In the genomic region with DNA sequence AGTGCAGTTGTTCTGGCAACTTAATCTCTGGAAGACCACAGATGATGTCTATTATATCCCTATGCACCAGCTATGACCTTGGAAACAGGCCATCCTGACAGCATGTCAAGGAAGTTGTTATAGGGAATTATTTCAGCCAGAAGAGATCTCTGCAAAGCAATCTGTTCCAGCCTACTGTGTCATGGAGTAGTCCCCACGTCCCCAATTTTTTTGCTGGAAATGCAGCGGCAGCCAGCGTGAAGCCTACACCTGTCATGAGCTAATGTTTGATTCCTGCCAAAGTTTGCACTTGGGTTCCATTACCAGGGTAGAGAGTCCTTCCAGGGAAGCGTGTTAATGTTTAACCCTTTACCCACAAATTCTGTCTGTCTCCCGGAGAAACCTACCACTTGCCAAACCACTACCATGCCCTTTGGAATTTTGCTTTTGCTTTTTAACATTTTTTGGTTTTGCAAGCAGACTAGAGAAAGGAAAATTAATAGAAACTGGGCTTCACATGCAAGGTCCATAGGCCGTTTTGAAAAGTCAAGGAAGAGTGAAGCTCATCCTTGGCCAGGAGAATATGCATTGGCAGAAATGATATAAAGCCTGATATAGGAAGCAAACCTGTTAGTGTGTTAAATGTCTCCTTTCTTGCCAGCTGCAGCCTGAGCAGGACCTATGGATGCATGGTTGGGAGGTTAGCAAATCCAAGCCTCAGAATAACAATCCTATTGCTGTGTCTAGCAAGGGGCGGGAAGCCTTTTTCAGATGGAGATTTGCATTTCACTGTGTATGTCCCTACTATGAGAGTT, we compare ENCODE assay signal across 21 cellular contexts.
A peak's percentile ranks its signal among the peaks of the same experiment; 100 is the strongest.
DNase-seq lines count a peak whose midpoint lies in the region; ATAC-seq, FAIRE-seq and TF ChIP-seq lines count a peak whose summit lies in the region.
"Had no signal": no experiment of that assay in that cellular context is flagged by ENCODE, and none has a peak within 500 bp of the region (broad histone marks: within the 10 kb centered on the region; RNA-seq: fewer than 3 reads in every experiment).

No MANE protein-coding gene starts in this region.

- no peaks in the 10 kb centered on the region for H3K27me3 ChIP-seq in left lung
- H3K27me3 ChIP-seq in upper lobe of right lung: no peaks in the 10 kb centered on the region
- no peaks in the 10 kb centered on the region for H3K27me3 ChIP-seq in upper lobe of left lung
- H3K27me3 ChIP-seq: uterus had no signal

- ATAC-seq in activated naive CD4-positive, alpha-beta T cell treated with anti-CD3 and anti-CD28 coated beads, Interleukin-2, amount 50 U/mL, for 72 hours: no peak
- ATAC-seq in left lung: peak; percentile 75
- peak; percentile 27 for ATAC-seq in upper lobe of right lung
- no peak for ATAC-seq in upper lobe of left lung (ENCODE audit: low FRiP score in 2 of 2)
- ATAC-seq: CD8-positive, alpha-beta T cell; Panc1 had no signal

- TF ChIP-seq CTCF in left lung (IDR thresholded peaks at IDR 0.05): no peak
- TF ChIP-seq CTCF in upper lobe of right lung (IDR thresholded peaks at IDR 0.05): no peak
- TF ChIP-seq CTCF in chondrocyte (IDR thresholded peaks at IDR 0.05): no peak
- no peak for TF ChIP-seq CTCF in upper lobe of left lung (IDR thresholded peaks at IDR 0.05)

- peaks cover 7% of the 10 kb centered on the region for H3K4me1 Mint-ChIP-seq in activated naive CD4-positive, alpha-beta T cell treated with anti-CD3 and anti-CD28 coated beads, Interleukin-2, amount 50 U/mL, for 24 hours
- peaks cover 26% of the 10 kb centered on the region for H3K4me1 Mint-ChIP-seq in chondrocyte (ENCODE audit: low read depth)
- H3K4me1 Mint-ChIP-seq: activated B cell treated with CpG ODN at 0.5 μM for 24 hours; activated naive CD4-positive, alpha-beta T cell treated with anti-CD3 and anti-CD28 coated beads, Interleukin-2, amount 10 ng/mL, durations not matched to agents 7 days and 5 days had no signal

- no peak for TF ChIP-seq EP300 in upper lobe of left lung (IDR thresholded peaks at IDR 0.05)

- peak; percentile 96 for FAIRE-seq in RCC 7860 (lab: Jason Lieb, UNC)
- FAIRE-seq: endometrium, islet of Langerhans had no signal

- H3K9me3 ChIP-seq in left lung: no peaks in the 10 kb centered on the region
- no peaks in the 10 kb centered on the region for H3K9me3 ChIP-seq in upper lobe of right lung
- H3K9me3 ChIP-seq in upper lobe of left lung: no peaks in the 10 kb centered on the region
- H3K9me3 ChIP-seq: uterus had no signal

- H3K27ac ChIP-seq in left lung (no peak overlapping the region), upper lobe of right lung (no peak overlapping the region), upper lobe of left lung (no peak overlapping the region)
- H3K27ac ChIP-seq: uterus had no signal

- TF ChIP-seq POLR2A in upper lobe of left lung (IDR thresholded peaks at IDR 0.05): no peak

- H3K4me3 ChIP-seq in left lung (no peak overlapping the region), upper lobe of right lung (no peak overlapping the region), upper lobe of left lung (no peak overlapping the region)
- H3K4me3 ChIP-seq: uterus had no signal

- WGBS in upper lobe of left lung, 2 donors: 69 to 73% methylated on average over 7 of the region's 7 CpGs

- no peak overlapping the region for H3K4me3 Mint-ChIP-seq in activated naive CD4-positive, alpha-beta T cell treated with anti-CD3 and anti-CD28 coated beads, Interleukin-2, amount 50 U/mL, for 24 hours
- H3K4me3 Mint-ChIP-seq in chondrocyte (ENCODE audit: unreplicated experiment): no peak overlapping the region
- H3K4me3 Mint-ChIP-seq: activated B cell treated with CpG ODN at 0.5 μM for 24 hours; activated naive CD4-positive, alpha-beta T cell treated with anti-CD3 and anti-CD28 coated beads, Interleukin-2, amount 10 ng/mL, durations not matched to agents 7 days and 5 days; CD8-positive, alpha-beta T cell had no signal

- H3K27ac Mint-ChIP-seq in activated naive CD4-positive, alpha-beta T cell treated with anti-CD3 and anti-CD28 coated beads, Interleukin-2, amount 50 U/mL, for 24 hours: peak overlapping the region; percentile 36
- H3K27ac Mint-ChIP-seq in activated naive CD4-positive, alpha-beta T cell treated with anti-CD3 and anti-CD28 coated beads, Interleukin-2, amount 50 U/mL, for 72 hours: no peak overlapping the region
- H3K27ac Mint-ChIP-seq in chondrocyte (ENCODE audit: unreplicated experiment): no peak overlapping the region
- H3K27ac Mint-ChIP-seq: activated B cell treated with CpG ODN at 0.5 μM for 24 hours; activated naive CD4-positive, alpha-beta T cell treated with anti-CD3 and anti-CD28 coated beads, Interleukin-2, amount 10 ng/mL, durations not matched to agents 7 days and 5 days; CD8-positive, alpha-beta T cell had no signal

- intact Hi-C loops in left lung (cut with DNase I) (no loop called here), upper lobe of right lung (cut with DNase I) (no loop called here)

- no peak for DNase-seq in activated naive CD4-positive, alpha-beta T cell treated with anti-CD3 and anti-CD28 coated beads, Interleukin-2, amount 50 U/mL, for 72 hours (ENCODE audit: low spot score in 2 of 2)
- DNase-seq in RCC 7860 (ENCODE audit: low spot score) (peak; percentile 52), left lung (no peak), upper lobe of right lung (no peak), chondrocyte (ENCODE audit: low spot score) (no peak), upper lobe of left lung (no peak)
- no peak for DNase-seq in activated CD4-positive, CD25-positive, alpha-beta regulatory T cell treated with anti-CD3 and anti-CD28 coated beads, Interleukin-2, amount 50 U/mL, for 72 hours
- DNase-seq: activated B cell treated with CpG ODN at 0.5 μM for 24 hours; activated CD8-positive, alpha-beta memory T cell treated with anti-CD3 and anti-CD28 coated beads, Interleukin-2, amount 50 U/mL, for 48 hours; activated naive CD4-positive, alpha-beta T cell treated with anti-CD3 and anti-CD28 coated beads, Interleukin-2, amount 10 ng/mL, durations not matched to agents 7 days and 5 days; caudate nucleus; CD8-positive, alpha-beta T cell; IMR-90; MV-4-11; retina; stimulated activated CD4-positive, alpha-beta T cell treated with anti-CD3 and anti-CD28 coated beads, Interleukin-2, amount 100 ng/mL, for 48 hours; uterus had no signal

- no peaks in the 10 kb centered on the region for H3K36me3 ChIP-seq in left lung
- no peaks in the 10 kb centered on the region for H3K36me3 ChIP-seq in upper lobe of right lung
- H3K36me3 ChIP-seq in upper lobe of left lung: no peaks in the 10 kb centered on the region
- H3K36me3 ChIP-seq: uterus had no signal

- H3K36me3 Mint-ChIP-seq in activated naive CD4-positive, alpha-beta T cell treated with anti-CD3 and anti-CD28 coated beads, Interleukin-2, amount 50 U/mL, for 24 hours: no peaks in the 10 kb centered on the region
- no peaks in the 10 kb centered on the region for H3K36me3 Mint-ChIP-seq in activated naive CD4-positive, alpha-beta T cell treated with anti-CD3 and anti-CD28 coated beads, Interleukin-2, amount 50 U/mL, for 72 hours
- H3K36me3 Mint-ChIP-seq in chondrocyte (ENCODE audit: low read depth): no peaks in the 10 kb centered on the region
- H3K36me3 Mint-ChIP-seq: activated naive CD4-positive, alpha-beta T cell treated with anti-CD3 and anti-CD28 coated beads, Interleukin-2, amount 10 ng/mL, durations not matched to agents 7 days and 5 days; CD8-positive, alpha-beta T cell had no signal

- H3K27me3 Mint-ChIP-seq in activated naive CD4-positive, alpha-beta T cell treated with anti-CD3 and anti-CD28 coated beads, Interleukin-2, amount 50 U/mL, for 24 hours: no peaks in the 10 kb centered on the region
- H3K27me3 Mint-ChIP-seq in chondrocyte (ENCODE audit: low read depth): no peaks in the 10 kb centered on the region

- H3K4me1 ChIP-seq in left lung (no peaks in the 10 kb centered on the region), upper lobe of right lung (no peaks in the 10 kb centered on the region), upper lobe of left lung (no peaks in the 10 kb centered on the region)
- H3K4me1 ChIP-seq: uterus had no signal

- no peaks in the 10 kb centered on the region for H3K9me3 Mint-ChIP-seq in activated naive CD4-positive, alpha-beta T cell treated with anti-CD3 and anti-CD28 coated beads, Interleukin-2, amount 50 U/mL, for 24 hours
- H3K9me3 Mint-ChIP-seq in activated naive CD4-positive, alpha-beta T cell treated with anti-CD3 and anti-CD28 coated beads, Interleukin-2, amount 50 U/mL, for 72 hours: no peaks in the 10 kb centered on the region
- H3K9me3 Mint-ChIP-seq in chondrocyte (ENCODE audit: low read depth): no peaks in the 10 kb centered on the region
- H3K9me3 Mint-ChIP-seq: activated B cell treated with CpG ODN at 0.5 μM for 24 hours; activated naive CD4-positive, alpha-beta T cell treated with anti-CD3 and anti-CD28 coated beads, Interleukin-2, amount 10 ng/mL, durations not matched to agents 7 days and 5 days; CD8-positive, alpha-beta T cell had no signal

Comparison
In these comparisons a context has a peak if more than half of its experiments do, and no peak if none do; other contexts are left out.
1. ATAC-seq: peak in left lung (single experiment) and upper lobe of right lung (single experiment); none in activated naive CD4-positive, alpha-beta T cell treated with anti-CD3 and anti-CD28 coated beads, Interleukin-2, amount 50 U/mL, for 72 hours (0 of 2) and upper lobe of left lung (0 of 2).